Comparison of ENCODE assay signal across 1 cellular context in genomic region chrX:108307408-108308085, GRCh38.
A peak's percentile ranks its signal among the peaks of the same experiment; 100 is the strongest.
TF ChIP-seq lines count a peak whose summit lies in the region.

No MANE protein-coding gene starts in this region.

TF ChIP-seq in HepG2, 621 proteins besides CTCF, POLR2A, EP300 and RAD21 (continued from another document and continues in another):
- TF ChIP-seq FOXO4 (CRISPR knock-in tag; conservative IDR thresholded peaks at IDR 0.05) (no peak), NRL (CRISPR knock-in tag; IDR thresholded peaks at IDR 0.05; ENCODE audit: borderline replicate concordance) (no peak), GMEB2 (CRISPR knock-in tag; IDR thresholded peaks at IDR 0.05; ENCODE audit: low read depth) (no peak), DBP (CRISPR knock-in tag; IDR thresholded peaks at IDR 0.05; ENCODE audit: not compliant biosample characterization) (no peak), ZNF207 (IDR thresholded peaks at IDR 0.05; ENCODE audit: borderline replicate concordance) (no peak), ZNF24 (IDR thresholded peaks at IDR 0.05) (no peak), ZNF318 (CRISPR knock-in tag; IDR thresholded peaks at IDR 0.05) (no peak), ZFP37 (CRISPR knock-in tag; IDR thresholded peaks at IDR 0.05; ENCODE audit: borderline replicate concordance) (no peak), ZNF576 (CRISPR knock-in tag; IDR thresholded peaks at IDR 0.05) (no peak), ZNF83 (CRISPR knock-in tag; IDR thresholded peaks at IDR 0.05; ENCODE audit: borderline replicate concordance) (no peak), HNF4G (IDR thresholded peaks at IDR 0.05; ENCODE audit: borderline replicate concordance, low read depth, low read length) (0 out of 2 replicates have a peak, but pooled peaks have one; percentile 17), HNF4G (CRISPR knock-in tag; IDR thresholded peaks at IDR 0.05; ENCODE audit: borderline replicate concordance, low read depth) (no peak), CENPT (CRISPR knock-in tag; IDR thresholded peaks at IDR 0.05; ENCODE audit: low read depth) (no peak), RNF219 (CRISPR knock-in tag; IDR thresholded peaks at IDR 0.05) (no peak), ZNF460 (CRISPR knock-in tag; IDR thresholded peaks at IDR 0.05; ENCODE audit: borderline replicate concordance) (no peak), KAT2B (IDR thresholded peaks at IDR 0.05; ENCODE audit: borderline replicate concordance, low read depth, low read length) (no peak), CEBPG (CRISPR knock-in tag; IDR thresholded peaks at IDR 0.05) (peak; percentile 67), ZNF343 (CRISPR knock-in tag; IDR thresholded peaks at IDR 0.05) (no peak), HMGXB4 (CRISPR knock-in tag; IDR thresholded peaks at IDR 0.05; ENCODE audit: borderline replicate concordance in 1 of 2, low read depth in 1 of 2) (0 out of 4 replicates have a peak, but pooled peaks of 1 of the 2 experiments have one; percentile 38), TCF12 (IDR thresholded peaks at IDR 0.05) (no peak), TCF12 (CRISPR knock-in tag; IDR thresholded peaks at IDR 0.05) (no peak), KAT8 (CRISPR knock-in tag; IDR thresholded peaks at IDR 0.05) (0 out of 2 replicates have a peak, but pooled peaks have one; percentile 19), MAFK (conservative IDR thresholded peaks at IDR 0.05 in 1 of 2, IDR thresholded peaks at IDR 0.05 in 1 of 2; ENCODE audit: low read length in 2 of 2) (no peak), MAFG (CRISPR knock-in tag; IDR thresholded peaks at IDR 0.05) (no peak), ZEB1 (IDR thresholded peaks at IDR 0.05; ENCODE audit: insufficient replicate concordance, low read depth) (no peak), SSRP1 (CRISPR knock-in tag; IDR thresholded peaks at IDR 0.05) (no peak), HMGXB3 (CRISPR knock-in tag; IDR thresholded peaks at IDR 0.05; ENCODE audit: borderline replicate concordance) (no peak), PAX8 (CRISPR knock-in tag; IDR thresholded peaks at IDR 0.05; ENCODE audit: borderline replicate concordance) (no peak), FOXA3 (CRISPR knock-in tag; IDR thresholded peaks at IDR 0.05) (peak; percentile 52), ZNF589 (CRISPR knock-in tag; conservative IDR thresholded peaks at IDR 0.05) (no peak), ESRRA (CRISPR knock-in tag; IDR thresholded peaks at IDR 0.05; ENCODE audit: low read depth) (0 out of 2 replicates have a peak, but pooled peaks have one; percentile 29), TEAD3 (CRISPR knock-in tag; optimal IDR thresholded peaks at IDR 0.05; ENCODE audit: borderline replicate concordance) (peak; percentile 57), ZNF780A (CRISPR knock-in tag; IDR thresholded peaks at IDR 0.05) (no peak), NFE2 (CRISPR knock-in tag; IDR thresholded peaks at IDR 0.05) (no peak), ZNF33A (CRISPR knock-in tag; IDR thresholded peaks at IDR 0.05; ENCODE audit: borderline replicate concordance) (no peak), HDAC2 (CRISPR knock-in tag; IDR thresholded peaks at IDR 0.05) (peak; percentile 67), RARG (CRISPR knock-in tag; IDR thresholded peaks at IDR 0.05; ENCODE audit: low read depth) (no peak), BRCA1 (CRISPR knock-in tag; IDR thresholded peaks at IDR 0.05) (no peak), ZNF234 (CRISPR knock-in tag; conservative IDR thresholded peaks at IDR 0.05) (no peak), HNF4A (CRISPR knock-in tag; IDR thresholded peaks at IDR 0.05) (peak; percentile 72), HES4 (CRISPR knock-in tag; IDR thresholded peaks at IDR 0.05; ENCODE audit: borderline replicate concordance) (no peak), GPN1 (CRISPR knock-in tag; IDR thresholded peaks at IDR 0.05; ENCODE audit: borderline replicate concordance) (no peak), PHF8 (CRISPR knock-in tag; IDR thresholded peaks at IDR 0.05) (0 out of 2 replicates have a peak, but pooled peaks have one; percentile 19), ETV6 (CRISPR knock-in tag; conservative IDR thresholded peaks at IDR 0.05) (no peak), SETDB1 (CRISPR knock-in tag; IDR thresholded peaks at IDR 0.05; ENCODE audit: borderline replicate concordance) (no peak), HOXA5 (CRISPR knock-in tag; IDR thresholded peaks at IDR 0.05) (no peak)
